8 cellular contexts compared by ENCODE assay signal in the genomic region with DNA sequence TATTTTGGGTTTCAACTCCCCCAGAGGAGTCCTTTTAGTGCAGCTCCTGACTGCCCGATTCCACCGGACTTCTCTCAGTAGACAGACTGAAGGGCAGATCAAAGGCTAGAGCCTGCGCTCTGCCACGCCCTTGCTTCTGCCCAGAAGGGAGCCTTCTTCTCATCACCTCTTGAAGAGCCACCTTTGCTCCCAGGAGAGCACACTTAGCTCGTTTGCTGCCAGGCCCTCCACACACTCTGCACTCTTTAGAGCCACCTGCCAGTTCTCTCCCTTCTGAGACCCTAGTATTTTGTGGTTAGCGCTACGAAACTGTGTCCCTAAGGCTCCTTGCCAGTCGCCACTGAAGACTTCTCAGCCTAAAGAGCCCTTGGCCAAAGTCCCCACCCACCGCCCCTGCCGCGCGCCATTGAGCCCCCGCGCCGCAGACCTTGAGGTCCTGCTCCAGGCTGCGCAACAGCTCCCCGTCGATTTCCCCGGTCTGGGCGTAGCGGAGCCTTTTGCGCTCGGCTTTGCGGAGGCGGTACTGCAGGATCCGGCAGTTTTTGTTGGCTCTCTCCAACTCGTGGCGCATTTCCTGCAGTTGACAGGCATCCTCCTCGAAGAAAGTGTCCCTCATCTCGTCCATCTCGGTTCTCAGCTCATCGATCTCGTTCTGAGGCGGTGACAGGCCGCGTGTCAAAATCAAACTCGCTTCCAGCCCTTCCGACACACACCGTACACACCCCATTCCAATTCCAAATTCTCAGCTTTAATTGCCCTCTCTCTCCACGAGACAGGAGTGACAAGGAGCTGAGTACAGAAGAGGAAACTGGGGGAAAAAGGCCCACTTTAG. TPM values are rescaled to one million over a fixed set of nuclear protein-coding genes. Genes with fewer than 3 reads are reported as not detected.
DNase-seq lines count a peak whose midpoint lies in the region; ATAC-seq lines count a peak whose summit lies in the region.

No MANE protein-coding gene starts in this region.

- H3K9me3 ChIP-seq in iPS-18c (ENCODE audit: control insufficient read depth, insufficient read depth, low read length): no peaks in the 10 kb centered on the region
- H3K9me3 ChIP-seq in skeletal muscle satellite cell (replicated peaks; ENCODE audit: low read length): no peaks in the 10 kb centered on the region

- ATAC-seq in GM19467 (IDR thresholded peaks at IDR 0.05; ENCODE audit: unreplicated experiment) (no peak), HG03378 (IDR thresholded peaks at IDR 0.05; ENCODE audit: unreplicated experiment) (no peak)

- peak overlapping the region; percentile 83 for H3K4me3 ChIP-seq in iPS-18c (ENCODE audit: insufficient read depth, low read depth, low read length)
- peak overlapping the region; percentile 87 for H3K4me3 ChIP-seq in skeletal muscle satellite cell (ENCODE audit: low read length)

- H3K36me3 ChIP-seq in skeletal muscle satellite cell (ENCODE audit: insufficient read depth, low read length): peaks cover 27% of the 10 kb centered on the region

- peaks cover 15% of the 10 kb centered on the region for H3K4me1 ChIP-seq in skeletal muscle satellite cell (ENCODE audit: control insufficient read depth, insufficient read depth, low read length)

- peak overlapping the region; percentile 86 for H3K4me2 ChIP-seq in skeletal muscle satellite cell (ENCODE audit: low read length)

- no peaks in the 10 kb centered on the region for H3K27me3 ChIP-seq in skeletal muscle satellite cell (ENCODE audit: control insufficient read depth, insufficient read depth, low read length)

- peak; percentile 44 for DNase-seq in DMS114 treated with DMSO at 0.1 percent for 48 hours (lab: John Stamatoyannopoulos, UW; ENCODE audit: unreplicated experiment)
- peak; percentile 55 for DNase-seq in RPMI7951 (ENCODE audit: low read depth)
- peak; percentile 78 for DNase-seq in astrocyte of the hippocampus (ENCODE audit: low read depth, low spot score)
- no peak for DNase-seq in SK-N-DZ (ENCODE audit: low spot score)

- H3K9ac ChIP-seq in skeletal muscle satellite cell (ENCODE audit: low read depth, low read length): peak overlapping the region; percentile 82

RNA-seq across cellular contexts. Expression of a gene that starts 55.4 kb away (rescaled TPM):
- total RNA-seq in RPMI7951 (2014; rRNA removed; shearing (Covaris generic)): 2.5 and 2.6 TPM in 2 replicates
- 2.0 TPM in 2 replicates for total RNA-seq in skeletal muscle satellite cell (2012; rRNA removed)
- polyA plus RNA-seq in SK-N-DZ (2014; cell fraction: cytosol; rRNA removed): 22.2 and 26.1 TPM in 2 replicates
- polyA plus RNA-seq in SK-N-DZ (2014; cell fraction: nucleus; rRNA removed): 35.1 and 38.7 TPM in 2 replicates
